Comparison of ENCODE assay signal across 1 cellular context in genomic region chr20:54708229-54708628, GRCh38.
TF ChIP-seq lines count a peak whose summit lies in the region.

No MANE protein-coding gene starts in this region.

TF ChIP-seq in HepG2, 621 proteins besides CTCF, POLR2A, EP300 and RAD21 (continued from another document):
- no peak for TF ChIP-seq ZNF619 (CRISPR knock-in tag; IDR thresholded peaks at IDR 0.05)
